ENCODE assay signal across 1 cellular context in the genomic region with DNA sequence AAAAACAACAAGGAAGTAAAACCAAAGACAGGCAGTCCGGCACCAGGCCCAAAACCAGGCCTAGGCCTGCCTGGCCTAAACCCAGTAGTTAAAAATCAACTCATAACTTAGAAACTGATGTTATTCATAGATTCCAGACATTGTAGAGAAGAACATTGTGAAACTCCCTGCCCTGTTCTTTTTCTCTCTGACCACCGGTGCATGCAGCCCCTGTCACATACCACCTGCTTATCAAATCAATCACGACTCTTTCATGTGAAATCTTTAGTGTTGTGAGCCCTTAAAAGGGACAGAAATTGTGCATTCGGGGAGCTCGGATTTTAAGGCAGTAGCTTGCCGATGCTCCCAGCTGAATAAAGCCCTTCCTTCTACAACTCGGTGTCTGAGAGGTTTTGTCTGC. TPM values are rescaled to one million over a fixed set of nuclear protein-coding genes. Genes with fewer than 3 reads are reported as not detected.
"Had no signal": no experiment of that assay in that cellular context is flagged by ENCODE, and none has a peak within 500 bp of the region (broad histone marks: within the 10 kb centered on the region; RNA-seq: fewer than 3 reads in every experiment).

No MANE protein-coding gene starts in this region.

RNA-seq across cellular contexts. Expression of gene HRH1, which starts 22.4 kb away (rescaled TPM):
- total RNA-seq: OCI-LY7 had no signal
